22 cellular contexts compared by ENCODE assay signal in the genomic region with DNA sequence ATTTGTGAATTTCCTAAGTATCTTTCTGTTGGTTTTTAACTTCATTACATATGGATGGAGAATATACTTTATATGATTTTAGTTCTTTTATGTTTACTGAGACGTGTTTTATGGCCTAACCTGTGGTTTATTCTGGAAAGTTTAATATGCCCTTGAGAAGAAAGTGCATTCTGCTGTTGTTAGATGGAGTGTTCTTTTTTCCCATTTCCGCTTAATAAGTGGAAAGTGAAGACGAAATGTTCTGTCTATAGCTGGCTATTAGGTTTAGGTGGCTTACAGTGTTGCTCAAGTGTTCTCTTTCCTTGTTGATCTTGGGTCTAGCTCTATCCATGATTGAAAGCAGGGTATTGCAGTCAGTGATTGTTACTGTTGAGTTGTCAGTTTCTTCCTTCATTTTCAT. TPM values are rescaled to one million over a fixed set of nuclear protein-coding genes. Genes with fewer than 3 reads are reported as not detected.
A peak's percentile ranks its signal among the peaks of the same experiment; 100 is the strongest.
DNase-seq lines count a peak whose midpoint lies in the region; ATAC-seq and TF ChIP-seq lines count a peak whose summit lies in the region.
"Had no signal": no experiment of that assay in that cellular context is flagged by ENCODE, and none has a peak within 500 bp of the region (broad histone marks: within the 10 kb centered on the region; RNA-seq: fewer than 3 reads in every experiment).

No MANE protein-coding gene starts in this region.

- H3K9me3 Mint-ChIP-seq in activated T-cell treated with anti-CD3 and anti-CD28 coated beads, Interleukin-2, amount 50 U/mL, for 72 hours = no peaks in the 10 kb centered on the region
- H3K9me3 Mint-ChIP-seq in activated T-cell treated with anti-CD3 and anti-CD28 coated beads, Interleukin-2, amount 50 U/mL, for 4 hours = no peaks in the 10 kb centered on the region
- no peaks in the 10 kb centered on the region for H3K9me3 Mint-ChIP-seq in stimulated activated effector memory CD8-positive, alpha-beta T cell treated with anti-CD3 and anti-CD28 coated beads, Interleukin-12 subunit alpha, Interleukin-12 subunit beta, amount 100 ng/mL, for 72 hours
- H3K9me3 Mint-ChIP-seq: CD4-positive, CD25-positive, alpha-beta regulatory T cell had no signal

- no peak for TF ChIP-seq CTCF in C4-2B (conservative IDR thresholded peaks at IDR 0.05)
- TF ChIP-seq CTCF in VCaP (conservative IDR thresholded peaks at IDR 0.05) = no peak

- no peak for DNase-seq in activated T-cell treated with anti-CD3 and anti-CD28 coated beads, Interleukin-2, amount 50 U/mL, for 72 hours
- no peak for DNase-seq in activated T-cell treated with anti-CD3 and anti-CD28 coated beads, Interleukin-2, amount 50 U/mL, for 4 hours
- DNase-seq in iris pigment epithelial cell (ENCODE audit: low read depth) (peak; percentile 13), DMS153 treated with DMSO at 0.1 percent for 48 hours (lab: John Stamatoyannopoulos, UW; ENCODE audit: unreplicated experiment) (no peak)
- DNase-seq in stimulated activated effector memory CD8-positive, alpha-beta T cell treated with anti-CD3 and anti-CD28 coated beads, Interleukin-12 subunit alpha, Interleukin-12 subunit beta, amount 100 ng/mL, for 72 hours (ENCODE audit: low spot score in 2 of 2) = no peak
- DNase-seq: 8988T; CD4-positive, CD25-positive, alpha-beta regulatory T cell; DMS79; EL; GF-D8; KG1; MM.1S; NCI-H2029; NCI-H446; NCI-H526; NCI-H82; NK-92 treated with Interleukin-12 subunit alpha and Interleukin-12 subunit beta, amount 100 ng/mL, for 24 hours; PC-3 had no signal

- H3K27me3 Mint-ChIP-seq in activated T-cell treated with anti-CD3 and anti-CD28 coated beads, Interleukin-2, amount 50 U/mL, for 72 hours (ENCODE audit: low read depth) = no peaks in the 10 kb centered on the region
- no peaks in the 10 kb centered on the region for H3K27me3 Mint-ChIP-seq in activated T-cell treated with anti-CD3 and anti-CD28 coated beads, Interleukin-2, amount 50 U/mL, for 4 hours (ENCODE audit: low read depth)
- H3K27me3 Mint-ChIP-seq: CD4-positive, CD25-positive, alpha-beta regulatory T cell had no signal

- H3K27ac ChIP-seq in C4-2B (peak overlapping the region; percentile 77), VCaP (peak overlapping the region; percentile 59)

- ATAC-seq in activated T-cell treated with anti-CD3 and anti-CD28 coated beads, Interleukin-2, amount 50 U/mL, for 72 hours (replicated peaks in 1 of 2) = no peak
- no peak for ATAC-seq in activated T-cell treated with anti-CD3 and anti-CD28 coated beads, Interleukin-2, amount 50 U/mL, for 4 hours
- no peak for ATAC-seq in stimulated activated effector memory CD8-positive, alpha-beta T cell treated with anti-CD3 and anti-CD28 coated beads, Interleukin-12 subunit alpha, Interleukin-12 subunit beta, amount 100 ng/mL, for 72 hours
- no peak for ATAC-seq in GM18505 (IDR thresholded peaks at IDR 0.05; ENCODE audit: unreplicated experiment)
- ATAC-seq: PC-3, SK-N-SH treated with all-trans-retinoic acid at 6 μM for 48 hours had no signal

- H3K4me1 Mint-ChIP-seq in activated T-cell treated with anti-CD3 and anti-CD28 coated beads, Interleukin-2, amount 50 U/mL, for 72 hours (ENCODE audit: low read depth) = peaks cover 5% of the 10 kb centered on the region
- no peaks in the 10 kb centered on the region for H3K4me1 Mint-ChIP-seq in activated T-cell treated with anti-CD3 and anti-CD28 coated beads, Interleukin-2, amount 50 U/mL, for 4 hours (ENCODE audit: low read depth)
- peaks cover 16% of the 10 kb centered on the region for H3K4me1 Mint-ChIP-seq in stimulated activated effector memory CD8-positive, alpha-beta T cell treated with anti-CD3 and anti-CD28 coated beads, Interleukin-12 subunit alpha, Interleukin-12 subunit beta, amount 100 ng/mL, for 72 hours

- TF ChIP-seq POLR2A in GM18505 (IDR thresholded peaks at IDR 0.05; ENCODE audit: borderline replicate concordance, extremely low read depth, insufficient read depth, insufficient read length) = no peak

- peaks cover 18 to 41% of the 10 kb centered on the region in 2 donors for H3K36me3 Mint-ChIP-seq in activated T-cell treated with anti-CD3 and anti-CD28 coated beads, Interleukin-2, amount 50 U/mL, for 72 hours (ENCODE audit: insufficient read depth in 2 of 2)
- peaks cover 45% of the 10 kb centered on the region for H3K36me3 Mint-ChIP-seq in activated T-cell treated with anti-CD3 and anti-CD28 coated beads, Interleukin-2, amount 50 U/mL, for 4 hours (ENCODE audit: insufficient read depth)
- peaks cover 100% of the 10 kb centered on the region for H3K36me3 Mint-ChIP-seq in stimulated activated effector memory CD8-positive, alpha-beta T cell treated with anti-CD3 and anti-CD28 coated beads, Interleukin-12 subunit alpha, Interleukin-12 subunit beta, amount 100 ng/mL, for 72 hours

- no peak overlapping the region for H3K4me3 Mint-ChIP-seq in activated T-cell treated with anti-CD3 and anti-CD28 coated beads, Interleukin-2, amount 50 U/mL, for 72 hours
- no peak overlapping the region for H3K4me3 Mint-ChIP-seq in activated T-cell treated with anti-CD3 and anti-CD28 coated beads, Interleukin-2, amount 50 U/mL, for 4 hours
- no peak overlapping the region for H3K4me3 Mint-ChIP-seq in stimulated activated effector memory CD8-positive, alpha-beta T cell treated with anti-CD3 and anti-CD28 coated beads, Interleukin-12 subunit alpha, Interleukin-12 subunit beta, amount 100 ng/mL, for 72 hours
- H3K4me3 Mint-ChIP-seq: CD4-positive, CD25-positive, alpha-beta regulatory T cell had no signal

- H3K27ac Mint-ChIP-seq in activated T-cell treated with anti-CD3 and anti-CD28 coated beads, Interleukin-2, amount 50 U/mL, for 72 hours = peak overlapping the region; percentile 40
- H3K27ac Mint-ChIP-seq in stimulated activated effector memory CD8-positive, alpha-beta T cell treated with anti-CD3 and anti-CD28 coated beads, Interleukin-12 subunit alpha, Interleukin-12 subunit beta, amount 100 ng/mL, for 72 hours = no peak overlapping the region
- H3K27ac Mint-ChIP-seq: CD4-positive, CD25-positive, alpha-beta regulatory T cell had no signal

RNA-seq across cellular contexts. Expression of a gene that starts 17.2 kb away (rescaled TPM):
- total RNA-seq in activated T-cell treated with anti-CD3 and anti-CD28 coated beads, Interleukin-2, amount 50 U/mL, for 72 hours = 10 to 100 TPM; 52.4 to 55.8 TPM
- total RNA-seq in activated T-cell treated with anti-CD3 and anti-CD28 coated beads, Interleukin-2, amount 50 U/mL, for 4 hours = 100 to 1,000 TPM; 192 to 211 (median 195) TPM

RNA-seq across cellular contexts. Expression of a gene that starts 18.0 kb away (rescaled TPM):
- 100 to 1,000 TPM; 192 to 201 TPM for total RNA-seq in activated T-cell treated with anti-CD3 and anti-CD28 coated beads, Interleukin-2, amount 50 U/mL, for 72 hours
- total RNA-seq in activated T-cell treated with anti-CD3 and anti-CD28 coated beads, Interleukin-2, amount 50 U/mL, for 4 hours = 100 to 1,000 TPM; 193 to 201 (median 197) TPM

RNA-seq across cellular contexts. Expression of a gene that starts 27.7 kb away (rescaled TPM):
- total RNA-seq in activated T-cell treated with anti-CD3 and anti-CD28 coated beads, Interleukin-2, amount 50 U/mL, for 72 hours = 1,000 to 10,000 TPM; 3,177 to 3,644 TPM
- 1,000 to 10,000 TPM; 3,250 to 3,505 (median 3,474) TPM for total RNA-seq in activated T-cell treated with anti-CD3 and anti-CD28 coated beads, Interleukin-2, amount 50 U/mL, for 4 hours

RNA-seq across cellular contexts. Expression of a gene that starts 35.3 kb away (rescaled TPM):
- total RNA-seq in activated T-cell treated with anti-CD3 and anti-CD28 coated beads, Interleukin-2, amount 50 U/mL, for 72 hours = 1 to 10 TPM in 1 of 2 donors, under 1 TPM in 1; 0.72 to 1.1 TPM
- total RNA-seq in activated T-cell treated with anti-CD3 and anti-CD28 coated beads, Interleukin-2, amount 50 U/mL, for 4 hours = 1 to 10 TPM; 1.7 to 3.3 (median 1.7) TPM

RNA-seq across cellular contexts. Expression of a gene that starts 50.9 kb away (rescaled TPM):
- 10 to 100 TPM; 86.5 to 92.1 TPM for total RNA-seq in activated T-cell treated with anti-CD3 and anti-CD28 coated beads, Interleukin-2, amount 50 U/mL, for 72 hours
- total RNA-seq in activated T-cell treated with anti-CD3 and anti-CD28 coated beads, Interleukin-2, amount 50 U/mL, for 4 hours = 10 to 100 TPM; 22.0 to 23.7 (median 22.0) TPM
